In genomic region chr6:148295261-148295887, GRCh38 we compare ENCODE assay signal across 20 cellular contexts.
"Had no signal": no experiment of that assay in that cellular context is flagged by ENCODE, and none has a peak within 500 bp of the region (broad histone marks: within the 10 kb centered on the region; RNA-seq: fewer than 3 reads in every experiment).

No MANE protein-coding gene starts in this region.

- H3K27ac ChIP-seq: adrenal gland, left lung, sigmoid colon, stomach, transverse colon had no signal

- H3K27ac Mint-ChIP-seq: activated T-cell treated with anti-CD3 and anti-CD28 coated beads, Interleukin-2, amount 50 U/mL, for 24 hours; endodermal cell; T-cell had no signal

- DNase-seq: activated CD4-positive, alpha-beta T cell treated with anti-CD3 and anti-CD28 coated beads for 1 hour; activated CD4-positive, alpha-beta T cell treated with anti-CD3 and anti-CD28 coated beads, Interleukin-2, amount 50 U/mL, for 4 hours; activated naive CD4-positive, alpha-beta T cell treated with anti-CD3 and anti-CD28 coated beads, Interleukin-2, amount 50 U/mL, for 16 hours; activated T-cell treated with anti-CD3 and anti-CD28 coated beads, Interleukin-2, amount 50 U/mL, for 24 hours; adrenal gland; dermis blood vessel endothelial cell; endodermal cell; gastrocnemius medialis; left lung; mesendoderm; sigmoid colon; SK-N-SH; stimulated activated CD4-positive, alpha-beta T cell treated with anti-CD3 and anti-CD28 coated beads, Interleukin-12 subunit alpha, Interleukin-12 subunit beta, amount 100 ng/mL, for 4 hours; stimulated activated CD4-positive, alpha-beta T cell treated with anti-CD3 and anti-CD28 coated beads, Interleukin-2, amount 100 ng/mL, for 24 hours; stomach; T-cell; T1000; transverse colon had no signal

- H3K36me3 Mint-ChIP-seq: T-cell had no signal

- H3K4me1 Mint-ChIP-seq: central memory CD8-positive, alpha-beta T cell; T-cell had no signal

- H3K9me3 Mint-ChIP-seq: activated T-cell treated with anti-CD3 and anti-CD28 coated beads, Interleukin-2, amount 50 U/mL, for 24 hours; central memory CD8-positive, alpha-beta T cell; endodermal cell; nephron; T-cell had no signal

- ATAC-seq: gastrocnemius medialis, left lung, T-cell had no signal

- H3K4me3 Mint-ChIP-seq: activated T-cell treated with anti-CD3 and anti-CD28 coated beads, Interleukin-2, amount 50 U/mL, for 24 hours; central memory CD8-positive, alpha-beta T cell; endodermal cell; nephron; T-cell had no signal

- H3K9me3 ChIP-seq: adrenal gland, gastrocnemius medialis, left lung, sigmoid colon, SK-N-SH, stomach, transverse colon had no signal
